In the genomic region with DNA sequence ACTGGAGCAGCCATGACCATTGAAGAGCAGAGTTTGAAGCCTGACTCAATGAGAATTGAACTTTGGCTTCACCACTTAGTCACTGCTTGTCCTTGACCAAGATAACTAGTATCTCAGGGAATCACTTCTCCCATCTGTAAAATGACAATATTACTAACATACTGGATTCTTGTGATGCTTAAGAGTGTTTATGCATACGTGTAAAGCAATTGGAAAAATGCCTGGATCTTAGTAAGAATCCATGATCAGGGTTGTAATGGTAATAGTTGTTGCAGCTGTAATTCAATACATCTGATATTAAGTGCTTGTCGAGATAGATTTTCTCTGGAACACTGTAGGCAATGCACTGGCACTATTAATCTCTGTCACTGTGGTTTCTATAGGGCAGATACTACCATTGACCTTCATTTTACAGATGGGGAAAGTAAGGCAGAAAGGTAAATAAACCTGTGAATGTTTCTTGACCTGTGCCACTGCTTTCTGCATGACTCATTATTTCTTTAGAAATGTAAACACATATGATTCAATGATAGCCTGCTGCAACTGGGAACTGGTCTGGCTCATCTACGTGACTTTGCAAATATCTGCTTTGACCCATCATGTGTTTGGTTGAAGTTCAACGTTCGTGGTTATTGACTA, we compare ENCODE assay signal across 17 cellular contexts.
DNase-seq lines count a peak whose midpoint lies in the region; ATAC-seq and TF ChIP-seq lines count a peak whose summit lies in the region.
"Had no signal": no experiment of that assay in that cellular context is flagged by ENCODE, and none has a peak within 500 bp of the region (broad histone marks: within the 10 kb centered on the region; RNA-seq: fewer than 3 reads in every experiment).

No MANE protein-coding gene starts in this region.

- H3K4me3 ChIP-seq in HCT116 (replicated peaks in 1 of 2; ENCODE audit: low read depth in 1 of 2, low read length in 2 of 2) = no peak overlapping the region
- H3K4me3 ChIP-seq: right lobe of liver had no signal

- H3K27ac Mint-ChIP-seq in Calu3 (ENCODE audit: unreplicated experiment) = peak overlapping the region; percentile 21
- H3K27ac Mint-ChIP-seq: activated T-helper 1 cell treated with anti-CD3 and anti-CD28 coated beads, Interleukin-12 subunit alpha, Interleukin-12 subunit beta, Interleukin-2, Interleukin-4 antibody, amounts not matched to agents 30 ng/mL and 10 ng/mL and 1 ng/mL, durations not matched to agents 14 hours and 24 hours and 36 hours; dendritic cell treated with granulocyte-macrophage colony-stimulating factor and Interleukin-4, amounts not matched to agents 40 ng/mL and 50 ng/mL, for 4 days; H9 had no signal

- no peaks in the 10 kb centered on the region for H3K27me3 Mint-ChIP-seq in Calu3 (ENCODE audit: unreplicated experiment)
- H3K27me3 Mint-ChIP-seq: dendritic cell treated with granulocyte-macrophage colony-stimulating factor and Interleukin-4, amounts not matched to agents 40 ng/mL and 50 ng/mL, for 4 days had no signal

- ATAC-seq in HCT116 (no peak), HG02970 (IDR thresholded peaks at IDR 0.05; ENCODE audit: low FRiP score, unreplicated experiment) (no peak), GM19397 (IDR thresholded peaks at IDR 0.05; ENCODE audit: unreplicated experiment) (no peak), HG03045 (IDR thresholded peaks at IDR 0.05; ENCODE audit: unreplicated experiment) (no peak)

- TF ChIP-seq CTCF in Calu3 (IDR thresholded peaks at IDR 0.05; ENCODE audit: unreplicated experiment) (no peak), HCT116 (IDR thresholded peaks at IDR 0.05 in 2 of 3, conservative IDR thresholded peaks at IDR 0.05 in 1 of 3; ENCODE audit: borderline replicate concordance in 1 of 3, insufficient read depth in 1 of 3, low read depth in 2 of 3, low read length in 2 of 3) (no peak)

- TF ChIP-seq POLR2A in HCT116 (IDR thresholded peaks at IDR 0.05; ENCODE audit: borderline replicate concordance, extremely low read depth, insufficient read depth, insufficient read length) = no peak

- no peak overlapping the region for H3K27ac ChIP-seq in HCT116 (ENCODE audit: low read depth, low read length)
- H3K27ac ChIP-seq: right lobe of liver had no signal

- H3K79me2 ChIP-seq in HCT116 (ENCODE audit: insufficient read depth, low read length) = no peaks in the 10 kb centered on the region

- H3K36me3 ChIP-seq in HCT116 (ENCODE audit: control insufficient read depth in 1 of 2, insufficient read depth in 2 of 2, low read length in 2 of 2) = no peaks in the 10 kb centered on the region
- H3K36me3 ChIP-seq: right lobe of liver had no signal

- H4K20me1 ChIP-seq in HCT116 (ENCODE audit: insufficient read depth) = no peaks in the 10 kb centered on the region

- RAD21 ChIA-PET in HCT116 (lab: Charles Lee; ENCODE audit: low non-redundant PET in 1 of 2, low total read pairs in 2 of 2, uncharacterized antibody in 2 of 2, unreplicated experiment in 2 of 2) = no interaction called here

- H3K9me3 ChIP-seq in HCT116 (ENCODE audit: control insufficient read depth in 1 of 2, insufficient read depth in 1 of 2, low read depth in 1 of 2, low read length in 2 of 2) = no peaks in the 10 kb centered on the region
- H3K9me3 ChIP-seq: right lobe of liver had no signal

- no peaks in the 10 kb centered on the region for H3K9me3 Mint-ChIP-seq in Calu3 (ENCODE audit: low read depth, unreplicated experiment)
- H3K9me3 Mint-ChIP-seq: activated T-helper 1 cell treated with anti-CD3 and anti-CD28 coated beads, Interleukin-12 subunit alpha, Interleukin-12 subunit beta, Interleukin-2, Interleukin-4 antibody, amounts not matched to agents 30 ng/mL and 10 ng/mL and 1 ng/mL, durations not matched to agents 14 hours and 24 hours and 36 hours; H9; neural crest cell had no signal

- H3K4me2 ChIP-seq in HCT116 (ENCODE audit: low read length) = no peak overlapping the region

- DNase-seq in Calu3 = peak; percentile 17
- no peak for DNase-seq in HCT116 (ENCODE audit: low read depth, low spot score)
- peak; percentile 35 for DNase-seq in SHP77 treated with DMSO at 0.1 percent for 48 hours (lab: John Stamatoyannopoulos, UW)
- peak; percentile 92 for DNase-seq in fibroblast of peridontal ligament (ENCODE audit: extremely low read depth)
- DNase-seq in KG1 (lab: John Stamatoyannopoulos, UW) = no peak
- DNase-seq: C1 segment of cervical spinal cord; H9; NCI-H1105 treated with DMSO at 0.1 percent for 48 hours; NCI-H524 treated with DMSO at 0.1 percent for 48 hours; right lobe of liver; stimulated activated CD4-positive, alpha-beta T cell treated with anti-CD3 and anti-CD28 coated beads, Interleukin-4, amount 100 ng/mL, for 1 hour had no signal

- H3K4me1 ChIP-seq in HCT116 (ENCODE audit: control insufficient read depth in 1 of 2, insufficient read depth in 2 of 2, low read length in 2 of 2) = peaks cover 0 to 4% of the 10 kb centered on the region in 2 experiments; a peak in 1 of 4 replicates
- H3K4me1 ChIP-seq: right lobe of liver had no signal

- POLR2A ChIA-PET in HCT116 (lab: Charles Lee) = no interaction called here

- H3K9ac ChIP-seq in HCT116 (ENCODE audit: low read length) = no peak overlapping the region

- CTCF ChIA-PET in Calu3 (lab: Charles Lee) (no interaction called here), HCT116 (lab: Charles Lee) (no interaction called here)

- no peak overlapping the region for H2AFZ ChIP-seq in HCT116 (ENCODE audit: low read depth, low read length, poor library complexity, severe bottlenecking)

- TF ChIP-seq RAD21 in HCT116 (IDR thresholded peaks at IDR 0.05; ENCODE audit: low read depth) = no peak

- no peaks in the 10 kb centered on the region for H3K36me3 Mint-ChIP-seq in Calu3 (ENCODE audit: insufficient read depth, unreplicated experiment)

- peaks cover 20% of the 10 kb centered on the region for H3K4me1 Mint-ChIP-seq in Calu3 (ENCODE audit: low read depth, unreplicated experiment)
- H3K4me1 Mint-ChIP-seq: neural crest cell had no signal

- BruUV-seq in Calu3 (replicated peaks; lab: Mats Ljungman, UMichigan) (no TSS peak), HCT116 (replicated peaks; lab: Mats Ljungman, UMichigan) (no TSS peak)

- intact Hi-C loops in Calu3 (cut with micrococcal nuclease; ENCODE audit: unreplicated experiment) (no loop called here), HCT116 (cut with micrococcal nuclease) (no loop called here)

- H3K9me2 ChIP-seq in HCT116 (ENCODE audit: insufficient read depth) = no peaks in the 10 kb centered on the region

- no peaks in the 10 kb centered on the region for H3K27me3 ChIP-seq in HCT116 (ENCODE audit: insufficient read depth, low read length)
- H3K27me3 ChIP-seq: right lobe of liver had no signal

- no peak overlapping the region for H3K4me3 Mint-ChIP-seq in Calu3 (ENCODE audit: low read depth, unreplicated experiment)
- H3K4me3 Mint-ChIP-seq: activated T-helper 1 cell treated with anti-CD3 and anti-CD28 coated beads, Interleukin-12 subunit alpha, Interleukin-12 subunit beta, Interleukin-2, Interleukin-4 antibody, amounts not matched to agents 30 ng/mL and 10 ng/mL and 1 ng/mL, durations not matched to agents 14 hours and 24 hours and 36 hours; dendritic cell treated with granulocyte-macrophage colony-stimulating factor and Interleukin-4, amounts not matched to agents 40 ng/mL and 50 ng/mL, for 4 days; H9; neural crest cell had no signal

TF ChIP-seq in HCT116, 20 proteins besides CTCF, POLR2A, EP300 and RAD21:
- TF ChIP-seq POLR2AphosphoS5 (IDR thresholded peaks at IDR 0.05; ENCODE audit: low read depth, low read length) = no peak
- peak; percentile 13; the same call in 1 of the 2 replicates for TF ChIP-seq FOSL1 (IDR thresholded peaks at IDR 0.05; ENCODE audit: low read depth)
TF ChIP-seq in HCT116: peak in this region for 1.

Comparison
In these comparisons a context has a peak if more than half of its experiments do, and no peak if none do; other contexts are left out.
1. DNase-seq: peak in Calu3 (single experiment), SHP77 treated with DMSO at 0.1 percent for 48 hours (single experiment) and fibroblast of peridontal ligament (single experiment); none in HCT116 (single experiment) and KG1 (single experiment).